8 cellular contexts compared by ENCODE assay signal in genomic region chr6:79079425-79080130, GRCh38. TPM values are rescaled to one million over a fixed set of nuclear protein-coding genes. Genes with fewer than 3 reads are reported as not detected.
A peak's percentile ranks its signal among the peaks of the same experiment; 100 is the strongest.
DNase-seq lines count a peak whose midpoint lies in the region; TF ChIP-seq lines count a peak whose summit lies in the region.

No MANE protein-coding gene starts in this region.

- no peak for TF ChIP-seq CTCF in colonic mucosa (IDR thresholded peaks at IDR 0.05)
- no peak for TF ChIP-seq CTCF in nephron (IDR thresholded peaks at IDR 0.05; ENCODE audit: unreplicated experiment in 3 of 3)
- no peak for TF ChIP-seq CTCF in GM13976 (IDR thresholded peaks at IDR 0.05; ENCODE audit: borderline replicate concordance, control extremely low read depth, extremely low read depth, insufficient read depth, missing control alignments)

- peak overlapping the region; percentile 99 to 100 (median 99) for H3K27ac Mint-ChIP-seq in nephron

- H3K4me1 Mint-ChIP-seq in nephron: peaks cover 24% of the 10 kb centered on the region

- intact Hi-C loops in colonic mucosa (cut with DNase I): loop anchor here (5.0 kb wide), 1 partner anchor 153 kb away; the partner anchor contains the start of gene HMGN3

- H3K9me3 ChIP-seq in colonic mucosa: no peaks in the 10 kb centered on the region

- no peaks in the 10 kb centered on the region for H3K36me3 ChIP-seq in colonic mucosa

- peaks cover 9% of the 10 kb centered on the region for H3K27me3 Mint-ChIP-seq in nephron (ENCODE audit: low read depth)

- peak overlapping the region; percentile 89 to 97 (median 96) for H3K4me3 Mint-ChIP-seq in nephron

- in situ Hi-C loops in GM13976 (cut with MboI; ENCODE audit: low sequenced_read_pairs, unreplicated experiment): no loop called here

- peak overlapping the region; percentile 75 for H3K4me3 ChIP-seq in colonic mucosa

- H3K4me1 ChIP-seq in colonic mucosa: peaks cover 9% of the 10 kb centered on the region

- no peaks in the 10 kb centered on the region for H3K27me3 ChIP-seq in colonic mucosa

- H3K27ac ChIP-seq in colonic mucosa: no peak overlapping the region

- H3K9ac ChIP-seq in colonic mucosa (ENCODE audit: low read depth in 2 of 2, low read length in 2 of 2): peak overlapping the region in 1 of 2 donors; percentile 83

- no peaks in the 10 kb centered on the region for H3K9me3 Mint-ChIP-seq in nephron

- DNase-seq in DMS79 treated with DMSO at 0.1 percent for 48 hours (lab: John Stamatoyannopoulos, UW) (peak; percentile 73), DMS79 (lab: John Stamatoyannopoulos, UW) (no peak), NCI-H69 (lab: John Stamatoyannopoulos, UW) (peak; percentile 82), colonic mucosa (no peak), GM19240 (ENCODE audit: insufficient read length, low spot score) (no peak), GM13976 (ENCODE audit: low spot score) (no peak), 8988T (no peak)

- peaks cover 3% of the 10 kb centered on the region for H3K36me3 Mint-ChIP-seq in nephron (ENCODE audit: low read depth)

RNA-seq across cellular contexts. Expression of gene PHIP, which starts 1.5 kb away (rescaled TPM):
- 10 to 100 TPM; 19.3 to 20.5 TPM for total RNA-seq in colonic mucosa

Comparison
In these comparisons a context has a peak if more than half of its experiments do, and no peak if none do; other contexts are left out.
1. DNase-seq: peak in DMS79 treated with DMSO at 0.1 percent for 48 hours (single experiment) and NCI-H69 (single experiment); none in DMS79 (single experiment), colonic mucosa (single experiment), GM19240 (single experiment), GM13976 (single experiment) and 8988T (single experiment).